12 cellular contexts compared by ENCODE assay signal in the genomic region with DNA sequence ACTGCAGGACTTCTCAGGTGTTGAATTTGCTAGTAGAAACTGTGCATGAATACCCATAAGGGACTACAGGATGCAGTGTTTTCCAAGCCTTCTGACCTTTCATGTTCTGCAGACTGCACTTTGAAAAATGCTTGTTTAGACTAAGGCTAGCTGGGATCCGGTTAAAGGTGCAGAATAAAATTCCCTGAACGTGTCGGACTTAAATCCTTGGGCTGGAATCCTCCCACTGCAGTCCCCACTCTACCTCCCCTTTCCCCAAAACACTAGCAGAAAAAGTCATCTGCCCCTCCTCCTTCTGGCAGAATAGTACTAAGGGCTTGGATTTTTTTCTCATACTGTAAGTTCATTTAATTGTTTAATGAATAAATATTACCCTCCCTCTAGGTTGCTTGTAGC. TPM values are rescaled to one million over a fixed set of nuclear protein-coding genes. Genes with fewer than 3 reads are reported as not detected.
DNase-seq lines count a peak whose midpoint lies in the region; ATAC-seq and TF ChIP-seq lines count a peak whose summit lies in the region.
"Had no signal": no experiment of that assay in that cellular context is flagged by ENCODE, and none has a peak within 500 bp of the region (broad histone marks: within the 10 kb centered on the region; RNA-seq: fewer than 3 reads in every experiment).

No MANE protein-coding gene starts in this region.

- TF ChIP-seq CTCF in OCI-LY7 (conservative IDR thresholded peaks at IDR 0.05; ENCODE audit: low read length) (no peak), dorsolateral prefrontal cortex (IDR thresholded peaks at IDR 0.05 in 54 of 56, conservative IDR thresholded peaks at IDR 0.05 in 2 of 56; ENCODE audit: low read depth in 1 of 56, partially characterized antibody in 56 of 56) (no peak), psoas muscle (IDR thresholded peaks at IDR 0.05) (no peak), A673 (conservative IDR thresholded peaks at IDR 0.05; ENCODE audit: low read depth, low read length) (no peak)

- H3K4me3 ChIP-seq in OCI-LY7 (ENCODE audit: low read depth, low read length, poor library complexity, severe bottlenecking) (no peak overlapping the region), dorsolateral prefrontal cortex (peak overlapping the region in 22 of 59 donors; percentile 20 to 59 (median 48)), psoas muscle (peak overlapping the region; percentile 40), A673 (ENCODE audit: low read depth, low read length, poor library complexity, severe bottlenecking) (no peak overlapping the region)
- H3K4me3 ChIP-seq: upper lobe of right lung had no signal

- POLR2A ChIA-PET in OCI-LY7 (lab: Charles Lee) = interaction anchor here (0.6 to 7.6 kb wide), 9 partner anchors 11 to 355 kb away, joined by 3 to 97 read pairs (median 3); partner anchors contain the start of genes EIF4G2 and RNF141
- POLR2A ChIA-PET in A673 (lab: Charles Lee; ENCODE audit: low non-redundant PET) = no interaction called here

- H4K20me1 ChIP-seq in OCI-LY7 (ENCODE audit: insufficient read depth, low read length) = no peaks in the 10 kb centered on the region

- no peaks in the 10 kb centered on the region for H3K9me3 ChIP-seq in OCI-LY7 (ENCODE audit: low read length)
- no peaks in the 10 kb centered on the region for H3K9me3 ChIP-seq in psoas muscle
- H3K9me3 ChIP-seq in A673 (ENCODE audit: low read depth, low read length, poor library complexity, severe bottlenecking) = no peaks in the 10 kb centered on the region
- H3K9me3 ChIP-seq: upper lobe of right lung had no signal

- WGBS in psoas muscle, 3 donors = 24 to 25% (median 25%) methylated on average over 3 of the region's 3 CpGs

- H3K27ac ChIP-seq in OCI-LY7 (ENCODE audit: low read depth, low read length, poor library complexity, severe bottlenecking) = peak overlapping the region; percentile 93
- H3K27ac ChIP-seq in dorsolateral prefrontal cortex = peak overlapping the region in 57 of 59 donors; percentile 29 to 100 (median 95)
- peak overlapping the region; percentile 96 for H3K27ac ChIP-seq in psoas muscle
- H3K27ac ChIP-seq in A673 (ENCODE audit: low read depth, low read length, poor library complexity, severe bottlenecking) = no peak overlapping the region
- H3K27ac ChIP-seq: KMS-11 had no signal

- H3K27me3 ChIP-seq in dorsolateral prefrontal cortex (no peaks in the 10 kb centered on the region), psoas muscle (ENCODE audit: insufficient read depth in 3 of 3, low read length in 2 of 3) (peaks cover 0 to 7% (median 0%) of the 10 kb centered on the region in 3 donors), A673 (replicated peaks; ENCODE audit: insufficient read depth, low read depth, low read length, poor library complexity) (no peaks in the 10 kb centered on the region)
- H3K27me3 ChIP-seq: upper lobe of right lung had no signal

- peak overlapping the region; percentile 75; the same call in 1 of the 2 replicates for H2AFZ ChIP-seq in OCI-LY7 (ENCODE audit: low read length)

- ATAC-seq in psoas muscle (no peak), GM18858 (IDR thresholded peaks at IDR 0.05; ENCODE audit: unreplicated experiment) (no peak), GM21619 (IDR thresholded peaks at IDR 0.05; ENCODE audit: unreplicated experiment) (no peak)
- ATAC-seq: upper lobe of right lung had no signal

- CTCF ChIA-PET in OCI-LY7 (lab: Charles Lee; ENCODE audit: unreplicated experiment) = interaction anchor here (1.3 to 1.5 kb wide), 2 partner anchors 12 to 14 kb away, joined by 3 read pairs; no protein-coding TSS in a partner anchor
- CTCF ChIA-PET in A673 (lab: Charles Lee) = no interaction called here

- intact Hi-C loops in OCI-LY7 (cut with micrococcal nuclease; ENCODE audit: unreplicated experiment) = loop anchor here (10.0 kb wide), 2 partner anchors 700 to 770 kb away; no protein-coding TSS in a partner anchor
- intact Hi-C loops in dorsolateral prefrontal cortex (cut with DNase I) = loop anchor here (5.0 to 10.0 kb wide), 3 partner anchors 42 to 73 kb away; no protein-coding TSS in a partner anchor
- intact Hi-C loops in psoas muscle (cut with DNase I) = loop anchor here (2.0 to 10.0 kb wide), 3 partner anchors 36 to 60 kb away; no protein-coding TSS in a partner anchor
- intact Hi-C loops in A673 (cut with micrococcal nuclease; ENCODE audit: unreplicated experiment) = no loop called here

- no peaks in the 10 kb centered on the region for H3K36me3 ChIP-seq in OCI-LY7 (ENCODE audit: insufficient read depth, low read length)
- H3K36me3 ChIP-seq in psoas muscle (ENCODE audit: insufficient read depth in 1 of 2, low read depth in 1 of 2) = peaks cover 0 to 22% of the 10 kb centered on the region in 2 donors
- no peaks in the 10 kb centered on the region for H3K36me3 ChIP-seq in A673 (ENCODE audit: insufficient read depth, low read length, poor library complexity, severe bottlenecking)
- H3K36me3 ChIP-seq: upper lobe of right lung had no signal

- H3K9me2 ChIP-seq in OCI-LY7 (ENCODE audit: insufficient read depth, low read length) = no peaks in the 10 kb centered on the region

- H3K4me1 ChIP-seq in OCI-LY7 (ENCODE audit: insufficient read depth, low read length, poor library complexity, severe bottlenecking) (peaks cover 59% of the 10 kb centered on the region), psoas muscle (peaks cover 31% of the 10 kb centered on the region), A673 (ENCODE audit: insufficient read depth, low read length, poor library complexity, severe bottlenecking) (peaks cover 12% of the 10 kb centered on the region)

- H3K79me2 ChIP-seq in OCI-LY7 (ENCODE audit: insufficient read depth, low read depth, low read length) = peaks cover 27% of the 10 kb centered on the region

- BruUV-seq in OCI-LY7 (replicated peaks; lab: Mats Ljungman, UMichigan) (no TSS peak), A673 (replicated peaks; lab: Mats Ljungman, UMichigan) (no TSS peak)

- H3K4me2 ChIP-seq in OCI-LY7 (ENCODE audit: low read length) = peak overlapping the region; percentile 85
- H3K4me2 ChIP-seq: KMS-11 had no signal

- DNase-seq in NCI-H1092 treated with DMSO at 0.1 percent for 48 hours (lab: John Stamatoyannopoulos, UW) (peak; percentile 42), NCI-H1092 (lab: John Stamatoyannopoulos, UW) (no peak), OCI-LY7 (ENCODE audit: low spot score) (no peak), dorsolateral prefrontal cortex (no peak), psoas muscle (no peak), A673 (ENCODE audit: low spot score) (no peak)
- DNase-seq: GF-D8, kidney, upper lobe of right lung had no signal

RNA-seq across cellular contexts. Expression of gene AMPD3, which starts 0.6 kb away (rescaled TPM):
- 9.4 and 13.5 TPM in 2 replicates for total RNA-seq in OCI-LY7 (2014; rRNA removed; shearing (Covaris generic))
- total RNA-seq in OCI-LY7 (2022) (17.0 and 25.6 TPM in 2 replicates), dorsolateral prefrontal cortex (10 to 100 TPM; 14.7 to 74.3 (median 28.6) TPM), psoas muscle (100 to 1,000 TPM in 3 of 4 donors, 10 to 100 TPM in 1; 45.4 to 120 (median 110) TPM), A673 (2021) (0.19 and 0.42 TPM in 2 replicates)
- polyA plus RNA-seq in psoas muscle = 10 to 100 TPM; 23.5 to 67.7 (median 57.9) TPM
